Comparison of ENCODE assay signal across 17 cellular contexts in genomic region chr17:4335185-4335584, GRCh38. TPM values are rescaled to one million over a fixed set of nuclear protein-coding genes. Genes with fewer than 3 reads are reported as not detected.
DNase-seq lines count a peak whose midpoint lies in the region; ATAC-seq and TF ChIP-seq lines count a peak whose summit lies in the region.
"Had no signal": no experiment of that assay in that cellular context is flagged by ENCODE, and none has a peak within 500 bp of the region (broad histone marks: within the 10 kb centered on the region; RNA-seq: fewer than 3 reads in every experiment).

No MANE protein-coding gene starts in this region.

- H3K36me3 ChIP-seq in DND-41 (ENCODE audit: insufficient read depth, low read length): no peaks in the 10 kb centered on the region
- H3K36me3 ChIP-seq in body of pancreas (replicated peaks in 1 of 2; ENCODE audit: insufficient read depth in 1 of 2, low read depth in 2 of 2): no peaks in the 10 kb centered on the region
- H3K36me3 ChIP-seq: upper lobe of right lung had no signal

- H3K79me2 ChIP-seq in DND-41 (ENCODE audit: insufficient read depth, low read length): peaks cover 97% of the 10 kb centered on the region

- H3K9me3 Mint-ChIP-seq in T-helper 1 cell treated with Interleukin-12 subunit alpha and Interleukin-12 subunit beta and Interleukin-4 antibody, amounts not matched to agents 30 μg/mL and 1 μg/mL, for 36 hours: no peaks in the 10 kb centered on the region
- no peaks in the 10 kb centered on the region for H3K9me3 Mint-ChIP-seq in activated T-helper 1 cell treated with anti-CD3 and anti-CD28 coated beads, Interleukin-12 subunit alpha, Interleukin-12 subunit beta, Interleukin-2, Interleukin-4 antibody, amounts not matched to agents 30 ng/mL and 10 ng/mL and 1 ng/mL, durations not matched to agents 14 hours and 24 hours and 36 hours
- no peaks in the 10 kb centered on the region for H3K9me3 Mint-ChIP-seq in natural killer cell treated with Interleukin-12 subunit alpha and Interleukin-12 subunit beta and Interleukin-15 and Interleukin-18, amount 100 ng/mL, for 72 hours

- peaks cover 3% of the 10 kb centered on the region for H3K36me3 Mint-ChIP-seq in T-helper 1 cell treated with Interleukin-12 subunit alpha and Interleukin-12 subunit beta and Interleukin-4 antibody, amounts not matched to agents 30 μg/mL and 1 μg/mL, for 36 hours (ENCODE audit: low read depth)
- peaks cover 3% of the 10 kb centered on the region for H3K36me3 Mint-ChIP-seq in activated T-helper 1 cell treated with anti-CD3 and anti-CD28 coated beads, Interleukin-12 subunit alpha, Interleukin-12 subunit beta, Interleukin-2, Interleukin-4 antibody, amounts not matched to agents 30 ng/mL and 10 ng/mL and 1 ng/mL, durations not matched to agents 14 hours and 24 hours and 36 hours (ENCODE audit: low read depth)
- H3K36me3 Mint-ChIP-seq in natural killer cell treated with Interleukin-12 subunit alpha and Interleukin-12 subunit beta and Interleukin-15 and Interleukin-18, amount 100 ng/mL, for 72 hours: no peaks in the 10 kb centered on the region

- no peak for DNase-seq in T-helper 1 cell
- no peak for DNase-seq in DND-41
- DNase-seq in activated T-helper 1 cell treated with anti-CD3 and anti-CD28 coated beads, Interleukin-12 subunit alpha, Interleukin-12 subunit beta, Interleukin-2, Interleukin-4 antibody, amounts not matched to agents 30 ng/mL and 10 ng/mL and 1 ng/mL, durations not matched to agents 14 hours and 24 hours and 36 hours (ENCODE audit: low spot score): no peak
- no peak for DNase-seq in natural killer cell treated with Interleukin-12 subunit alpha and Interleukin-12 subunit beta and Interleukin-15 and Interleukin-18, amount 100 ng/mL, for 72 hours (ENCODE audit: low spot score)
- DNase-seq in stimulated activated CD4-positive, alpha-beta T cell treated with anti-CD3 and anti-CD28 coated beads, Interleukin-15, amount 100 ng/mL, for 24 hours: no peak
- DNase-seq in body of pancreas: no peak
- DNase-seq: amniotic stem cell; NCI-H2081 treated with DMSO at 0.1 percent for 48 hours; NCI-H526; stimulated activated CD4-positive, alpha-beta T cell treated with anti-CD3 and anti-CD28 coated beads, Interleukin-4, amount 100 ng/mL, for 4 hours; upper lobe of right lung had no signal

- no peak overlapping the region for H3K4me2 ChIP-seq in DND-41 (ENCODE audit: insufficient read depth, low read length)
- H3K4me2 ChIP-seq: BLaER1 treated with 17β-estradiol and CSF1 and Interleukin-3, amounts not matched to agents 10 nM and 100 nM had no signal

- no peak overlapping the region for H2AFZ ChIP-seq in DND-41 (ENCODE audit: low read depth, low read length)

- ATAC-seq in DND-41 (ENCODE audit: insufficient read depth, low read depth) (peak; percentile 50; the same call in 1 of the 3 replicates), body of pancreas (no peak), HG02973 (IDR thresholded peaks at IDR 0.05; ENCODE audit: unreplicated experiment) (no peak)
- no peak for ATAC-seq in natural killer cell treated with Interleukin-12 subunit alpha and Interleukin-12 subunit beta and Interleukin-15 and Interleukin-18, amount 100 ng/mL, for 72 hours
- ATAC-seq: Panc1, upper lobe of right lung had no signal

- peak overlapping the region; percentile 50 for H3K27ac Mint-ChIP-seq in T-helper 1 cell treated with Interleukin-12 subunit alpha and Interleukin-12 subunit beta and Interleukin-4 antibody, amounts not matched to agents 30 μg/mL and 1 μg/mL, for 36 hours
- H3K27ac Mint-ChIP-seq in activated T-helper 1 cell treated with anti-CD3 and anti-CD28 coated beads, Interleukin-12 subunit alpha, Interleukin-12 subunit beta, Interleukin-2, Interleukin-4 antibody, amounts not matched to agents 30 ng/mL and 10 ng/mL and 1 ng/mL, durations not matched to agents 14 hours and 24 hours and 36 hours: peak overlapping the region; percentile 50
- peak overlapping the region in 1 of 2 donors; percentile 17 for H3K27ac Mint-ChIP-seq in natural killer cell treated with Interleukin-12 subunit alpha and Interleukin-12 subunit beta and Interleukin-15 and Interleukin-18, amount 100 ng/mL, for 72 hours

- H3K27me3 ChIP-seq in DND-41 (ENCODE audit: insufficient read depth, low read length, poor library complexity) (no peaks in the 10 kb centered on the region), body of pancreas (no peaks in the 10 kb centered on the region)
- H3K27me3 ChIP-seq: BLaER1 treated with 17β-estradiol and CSF1 and Interleukin-3, amounts not matched to agents 10 nM and 100 nM; upper lobe of right lung had no signal

- H3K27ac ChIP-seq in DND-41 (ENCODE audit: low read length) (no peak overlapping the region), body of pancreas (no peak overlapping the region)
- H3K27ac ChIP-seq: 22Rv1; BLaER1 treated with 17β-estradiol and CSF1 and Interleukin-3, amounts not matched to agents 10 nM and 100 nM; HL-60; upper lobe of right lung had no signal

- H4K20me1 ChIP-seq in DND-41 (ENCODE audit: insufficient read depth, low read length): peaks cover 64% of the 10 kb centered on the region

- H3K9ac ChIP-seq in DND-41 (ENCODE audit: low read depth, low read length): no peak overlapping the region
- H3K9ac ChIP-seq: BLaER1 treated with 17β-estradiol and CSF1 and Interleukin-3, amounts not matched to agents 10 nM and 100 nM had no signal

- no peaks in the 10 kb centered on the region for H3K27me3 Mint-ChIP-seq in T-helper 1 cell treated with Interleukin-12 subunit alpha and Interleukin-12 subunit beta and Interleukin-4 antibody, amounts not matched to agents 30 μg/mL and 1 μg/mL, for 36 hours (ENCODE audit: low read depth)
- no peaks in the 10 kb centered on the region for H3K27me3 Mint-ChIP-seq in activated T-helper 1 cell treated with anti-CD3 and anti-CD28 coated beads, Interleukin-12 subunit alpha, Interleukin-12 subunit beta, Interleukin-2, Interleukin-4 antibody, amounts not matched to agents 30 ng/mL and 10 ng/mL and 1 ng/mL, durations not matched to agents 14 hours and 24 hours and 36 hours (ENCODE audit: insufficient read depth)
- no peaks in the 10 kb centered on the region for H3K27me3 Mint-ChIP-seq in natural killer cell treated with Interleukin-12 subunit alpha and Interleukin-12 subunit beta and Interleukin-15 and Interleukin-18, amount 100 ng/mL, for 72 hours

- H3K4me3 Mint-ChIP-seq in T-helper 1 cell treated with Interleukin-12 subunit alpha and Interleukin-12 subunit beta and Interleukin-4 antibody, amounts not matched to agents 30 μg/mL and 1 μg/mL, for 36 hours: no peak overlapping the region
- H3K4me3 Mint-ChIP-seq in activated T-helper 1 cell treated with anti-CD3 and anti-CD28 coated beads, Interleukin-12 subunit alpha, Interleukin-12 subunit beta, Interleukin-2, Interleukin-4 antibody, amounts not matched to agents 30 ng/mL and 10 ng/mL and 1 ng/mL, durations not matched to agents 14 hours and 24 hours and 36 hours: peak overlapping the region; percentile 10
- peak overlapping the region; percentile 5 for H3K4me3 Mint-ChIP-seq in natural killer cell treated with Interleukin-12 subunit alpha and Interleukin-12 subunit beta and Interleukin-15 and Interleukin-18, amount 100 ng/mL, for 72 hours

- no peak for TF ChIP-seq POLR2A in body of pancreas (IDR thresholded peaks at IDR 0.05)

- H3K4me1 Mint-ChIP-seq in T-helper 1 cell treated with Interleukin-12 subunit alpha and Interleukin-12 subunit beta and Interleukin-4 antibody, amounts not matched to agents 30 μg/mL and 1 μg/mL, for 36 hours (ENCODE audit: low read depth): peaks cover 21% of the 10 kb centered on the region
- H3K4me1 Mint-ChIP-seq in activated T-helper 1 cell treated with anti-CD3 and anti-CD28 coated beads, Interleukin-12 subunit alpha, Interleukin-12 subunit beta, Interleukin-2, Interleukin-4 antibody, amounts not matched to agents 30 ng/mL and 10 ng/mL and 1 ng/mL, durations not matched to agents 14 hours and 24 hours and 36 hours (ENCODE audit: low read depth): peaks cover 39% of the 10 kb centered on the region
- H3K4me1 Mint-ChIP-seq in natural killer cell treated with Interleukin-12 subunit alpha and Interleukin-12 subunit beta and Interleukin-15 and Interleukin-18, amount 100 ng/mL, for 72 hours (ENCODE audit: low read depth in 2 of 2): peaks cover 27 to 41% of the 10 kb centered on the region in 2 donors

- H3K4me1 ChIP-seq in DND-41 (ENCODE audit: insufficient read depth, low read length) (peaks cover 7% of the 10 kb centered on the region; the same call in 1 of the 2 replicates), body of pancreas (peaks cover 23% of the 10 kb centered on the region)

- no peak overlapping the region for H3K4me3 ChIP-seq in DND-41 (ENCODE audit: low read depth in 1 of 2, low read length in 2 of 2)
- no peak overlapping the region for H3K4me3 ChIP-seq in body of pancreas
- H3K4me3 ChIP-seq: BLaER1 treated with 17β-estradiol and CSF1 and Interleukin-3, amounts not matched to agents 10 nM and 100 nM; upper lobe of right lung had no signal

- no peaks in the 10 kb centered on the region for H3K9me3 ChIP-seq in DND-41 (ENCODE audit: insufficient read depth, low read length, severe bottlenecking)
- no peaks in the 10 kb centered on the region for H3K9me3 ChIP-seq in body of pancreas
- H3K9me3 ChIP-seq: upper lobe of right lung had no signal

- intact Hi-C loops in activated T-helper 1 cell treated with anti-CD3 and anti-CD28 coated beads, Interleukin-12 subunit alpha, Interleukin-12 subunit beta, Interleukin-2, Interleukin-4 antibody, amounts not matched to agents 30 ng/mL and 10 ng/mL and 1 ng/mL, durations not matched to agents 14 hours and 24 hours and 36 hours (cut with micrococcal nuclease): loop anchor here (1.0 kb wide), 1 partner anchor 31 kb away; no protein-coding TSS in a partner anchor
- intact Hi-C loops in body of pancreas (cut with DNase I): no loop called here

- 43 to 48% methylated on average over 3 of the region's 3 CpGs for WGBS in body of pancreas, 2 donors

- TF ChIP-seq CTCF in DND-41 (IDR thresholded peaks at IDR 0.05; ENCODE audit: borderline replicate concordance, extremely low read depth, low read length, poor library complexity, severe bottlenecking): no peak
- no peak for TF ChIP-seq CTCF in body of pancreas (IDR thresholded peaks at IDR 0.05)

RNA-seq across cellular contexts. Expression of gene UBE2G1, which starts 31.3 kb away (rescaled TPM):
- total RNA-seq in activated T-helper 1 cell treated with anti-CD3 and anti-CD28 coated beads, Interleukin-12 subunit alpha, Interleukin-12 subunit beta, Interleukin-2, Interleukin-4 antibody, amounts not matched to agents 30 ng/mL and 10 ng/mL and 1 ng/mL, durations not matched to agents 14 hours and 24 hours and 36 hours: 80.3 and 87.3 TPM in 2 replicates
- 10 to 100 TPM; 55.3 to 82.5 TPM for total RNA-seq in natural killer cell treated with Interleukin-12 subunit alpha and Interleukin-12 subunit beta and Interleukin-15 and Interleukin-18, amount 100 ng/mL, for 72 hours
- 10 to 100 TPM; 26.7 to 29.3 TPM for total RNA-seq in body of pancreas
